ENCODE assay signal across 11 cellular contexts in genomic region chr6:135586844-135587243, GRCh38.
DNase-seq lines count a peak whose midpoint lies in the region; ATAC-seq and TF ChIP-seq lines count a peak whose summit lies in the region.
"Had no signal": no experiment of that assay in that cellular context is flagged by ENCODE, and none has a peak within 500 bp of the region (broad histone marks: within the 10 kb centered on the region; RNA-seq: fewer than 3 reads in every experiment).

No MANE protein-coding gene starts in this region.

- H3K4me3 Mint-ChIP-seq in naive thymus-derived CD4-positive, alpha-beta T cell, result peak overlapping the region in 1 of 10 donors; percentile 50
- no peak overlapping the region for H3K4me3 Mint-ChIP-seq in progenitor cell of endocrine pancreas (ENCODE audit: low read depth)
- no peak overlapping the region for H3K4me3 Mint-ChIP-seq in glutamatergic neuron (ENCODE audit: unreplicated experiment)
- H3K4me3 Mint-ChIP-seq: naive B cell had no signal

- POLR2A ChIA-PET in naive thymus-derived CD4-positive, alpha-beta T cell (lab: Charles Lee), result no interaction called here

- no peaks in the 10 kb centered on the region for H3K27me3 ChIP-seq in naive thymus-derived CD4-positive, alpha-beta T cell (ENCODE audit: control insufficient read depth in 2 of 2, insufficient read depth in 2 of 2, low read length in 2 of 2)
- H3K27me3 ChIP-seq: suprapubic skin had no signal

- H3K27ac ChIP-seq in VCaP, result peak overlapping the region; percentile 97
- no peak overlapping the region for H3K27ac ChIP-seq in naive thymus-derived CD4-positive, alpha-beta T cell (ENCODE audit: low read depth, low read length)
- H3K27ac ChIP-seq: suprapubic skin had no signal

- intact Hi-C loops in naive thymus-derived CD4-positive, alpha-beta T cell (cut with micrococcal nuclease), result loop anchor here in 1 of 2 donors (1.0 to 5.0 kb wide), 6 partner anchors 10 to 55 kb away; no protein-coding TSS in a partner anchor

- H3K36me3 Mint-ChIP-seq in naive thymus-derived CD4-positive, alpha-beta T cell, result peaks cover 0 to 70% (median 0%) of the 10 kb centered on the region in 5 donors
- H3K36me3 Mint-ChIP-seq in progenitor cell of endocrine pancreas (ENCODE audit: insufficient read depth) (no peaks in the 10 kb centered on the region), glutamatergic neuron (ENCODE audit: unreplicated experiment) (no peaks in the 10 kb centered on the region)
- H3K36me3 Mint-ChIP-seq: naive B cell had no signal

- peaks cover 0 to 39% (median 4%) of the 10 kb centered on the region in 11 donors for H3K9me3 Mint-ChIP-seq in naive thymus-derived CD4-positive, alpha-beta T cell
- H3K9me3 Mint-ChIP-seq in progenitor cell of endocrine pancreas (ENCODE audit: low read depth) (no peaks in the 10 kb centered on the region), glutamatergic neuron (ENCODE audit: unreplicated experiment) (peaks cover 2% of the 10 kb centered on the region)

- H3K4me1 Mint-ChIP-seq in naive thymus-derived CD4-positive, alpha-beta T cell, result peaks cover 1 to 62% (median 13%) of the 10 kb centered on the region in 7 donors
- H3K4me1 Mint-ChIP-seq in progenitor cell of endocrine pancreas (ENCODE audit: low read depth), result peaks cover 7% of the 10 kb centered on the region
- peaks cover 1% of the 10 kb centered on the region for H3K4me1 Mint-ChIP-seq in glutamatergic neuron (ENCODE audit: low read depth, unreplicated experiment)
- H3K4me1 Mint-ChIP-seq: naive B cell had no signal

- peak in 2 of 9 donors; percentile 6 to 13 for DNase-seq in naive thymus-derived CD4-positive, alpha-beta T cell
- DNase-seq in progenitor cell of endocrine pancreas (ENCODE audit: low spot score, unreplicated experiment), result no peak
- DNase-seq in glutamatergic neuron, result no peak
- DNase-seq in NCI-H1436 treated with DMSO at 0.1 percent for 48 hours (lab: John Stamatoyannopoulos, UW), result no peak
- DNase-seq: naive B cell, NCI-H1436, SIG-M5 had no signal

- H3K4me1 ChIP-seq in naive thymus-derived CD4-positive, alpha-beta T cell (ENCODE audit: control insufficient read depth in 2 of 2, insufficient read depth in 2 of 2, low read length in 2 of 2), result no peaks in the 10 kb centered on the region
- H3K4me1 ChIP-seq: suprapubic skin had no signal

- TF ChIP-seq CTCF in VCaP (conservative IDR thresholded peaks at IDR 0.05) (no peak), progenitor cell of endocrine pancreas (IDR thresholded peaks at IDR 0.05; ENCODE audit: unreplicated experiment) (no peak), glutamatergic neuron (IDR thresholded peaks at IDR 0.05; ENCODE audit: partially characterized antibody, unreplicated experiment) (no peak)

- peak overlapping the region in 1 of 9 donors; percentile 91 for H3K27ac Mint-ChIP-seq in naive thymus-derived CD4-positive, alpha-beta T cell
- H3K27ac Mint-ChIP-seq in progenitor cell of endocrine pancreas (no peak overlapping the region), glutamatergic neuron (ENCODE audit: unreplicated experiment) (no peak overlapping the region)
- H3K27ac Mint-ChIP-seq: naive B cell had no signal

- CTCF ChIA-PET in naive thymus-derived CD4-positive, alpha-beta T cell (lab: Charles Lee), result interaction anchor here (0.6 kb wide), 1 partner anchor 1511 kb away, joined by 3 read pairs; no protein-coding TSS in a partner anchor

- no peaks in the 10 kb centered on the region for H3K36me3 ChIP-seq in naive thymus-derived CD4-positive, alpha-beta T cell (ENCODE audit: control insufficient read depth in 2 of 3, insufficient read depth in 3 of 3, low read length in 3 of 3)
- H3K36me3 ChIP-seq: suprapubic skin had no signal

- no peaks in the 10 kb centered on the region for H3K27me3 Mint-ChIP-seq in naive thymus-derived CD4-positive, alpha-beta T cell
- H3K27me3 Mint-ChIP-seq in progenitor cell of endocrine pancreas, result no peaks in the 10 kb centered on the region
- no peaks in the 10 kb centered on the region for H3K27me3 Mint-ChIP-seq in glutamatergic neuron (ENCODE audit: unreplicated experiment)
- H3K27me3 Mint-ChIP-seq: naive B cell had no signal

- H3K9me3 ChIP-seq in naive thymus-derived CD4-positive, alpha-beta T cell (ENCODE audit: control insufficient read depth in 2 of 3, low read length in 3 of 3), result no peaks in the 10 kb centered on the region
- H3K9me3 ChIP-seq: suprapubic skin had no signal

- ATAC-seq in GM18508 (IDR thresholded peaks at IDR 0.05; ENCODE audit: insufficient read depth, unreplicated experiment), result peak; percentile 60
- peak; percentile 57 for ATAC-seq in HG02759 (IDR thresholded peaks at IDR 0.05; ENCODE audit: unreplicated experiment)
- ATAC-seq in naive thymus-derived CD4-positive, alpha-beta T cell, result peak; percentile 32

- no peak overlapping the region for H3K4me3 ChIP-seq in naive thymus-derived CD4-positive, alpha-beta T cell (ENCODE audit: low read length)
- H3K4me3 ChIP-seq: suprapubic skin had no signal
